Comparison of ENCODE assay signal across 1 cellular context in the genomic region with DNA sequence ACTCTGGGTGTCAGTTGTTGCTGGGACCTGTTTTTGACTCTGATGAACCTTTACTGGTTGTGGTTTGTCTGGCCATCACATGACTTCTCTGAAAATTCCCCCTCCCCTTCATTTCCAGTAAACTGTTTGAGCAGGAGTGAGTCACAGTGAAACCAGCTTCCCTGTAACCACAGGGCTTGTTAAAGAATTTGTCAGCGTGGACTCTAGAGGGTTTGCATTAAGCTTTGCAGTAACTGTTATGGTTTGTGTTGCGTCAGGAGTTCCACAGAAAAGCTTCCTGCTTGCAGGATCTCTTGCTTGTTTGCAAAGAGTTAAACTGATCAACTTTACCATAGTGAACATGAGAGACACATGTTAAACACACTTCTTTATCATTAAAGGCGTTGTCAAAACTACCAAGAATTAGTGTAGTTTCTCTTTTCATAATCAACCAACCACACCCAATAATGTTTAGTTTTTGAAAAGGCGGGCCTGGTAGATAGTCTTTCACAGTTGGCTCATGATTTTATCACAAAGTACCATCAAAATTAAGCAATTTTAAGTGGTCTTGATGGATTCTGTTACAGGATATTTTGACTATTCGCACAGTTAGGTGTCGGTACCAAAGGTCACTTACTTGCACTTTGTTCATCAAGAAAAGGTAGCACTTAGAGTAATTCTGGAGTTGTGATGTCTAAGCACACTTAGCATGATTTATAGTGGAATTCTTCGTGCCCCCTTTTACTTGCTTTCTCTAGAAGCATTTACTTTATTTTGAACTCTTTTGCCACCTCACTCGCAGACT.
TF ChIP-seq lines count a peak whose summit lies in the region.

No MANE protein-coding gene starts in this region.

TF ChIP-seq in K562, 482 proteins besides CTCF, POLR2A, EP300 and RAD21 (continued from another document and continues in another):
- TF ChIP-seq CLOCK (CRISPR knock-in tag; IDR thresholded peaks at IDR 0.05; ENCODE audit: borderline replicate concordance) (no peak), TEAD1 (CRISPR knock-in tag; IDR thresholded peaks at IDR 0.05) (peak; percentile 83 to 93), KAT2B (IDR thresholded peaks at IDR 0.05; ENCODE audit: low read depth, low read length) (no peak), SP1 (CRISPR knock-in tag; IDR thresholded peaks at IDR 0.05) (peak; percentile 73), KLF16 (IDR thresholded peaks at IDR 0.05) (0 out of 2 replicates have a peak, but pooled peaks have one; percentile 43), PHF8 (IDR thresholded peaks at IDR 0.05; ENCODE audit: borderline replicate concordance, low read length) (peak; percentile 25; the same call in 1 of the 2 replicates), NFE2 (IDR thresholded peaks at IDR 0.05; ENCODE audit: low read depth) (peak; percentile 71), FOXJ3 (CRISPR knock-in tag; IDR thresholded peaks at IDR 0.05) (no peak), ZC3H11A (IDR thresholded peaks at IDR 0.05; ENCODE audit: low read depth, low read length) (no peak), ZNF175 (CRISPR knock-in tag; IDR thresholded peaks at IDR 0.05; ENCODE audit: low read depth) (0 out of 2 replicates have a peak, but pooled peaks have one; percentile 59), ATF1 (CRISPR knock-in tag; IDR thresholded peaks at IDR 0.05) (no peak), ATF1 (tag; IDR thresholded peaks at IDR 0.05) (peak; percentile 82), RBBP5 (IDR thresholded peaks at IDR 0.05; ENCODE audit: borderline replicate concordance, insufficient read depth, low read length, poor library complexity, severe bottlenecking) (peak; percentile 85), XRCC4 (IDR thresholded peaks at IDR 0.05; ENCODE audit: extremely low read depth, insufficient read depth, insufficient read length) (no peak), ZNF511 (CRISPR knock-in tag; IDR thresholded peaks at IDR 0.05) (no peak), TEAD4 (IDR thresholded peaks at IDR 0.05; ENCODE audit: low read length) (peak; percentile 85), TEAD4 (CRISPR knock-in tag; IDR thresholded peaks at IDR 0.05; ENCODE audit: borderline replicate concordance) (no peak), POU5F1 (IDR thresholded peaks at IDR 0.05; ENCODE audit: borderline replicate concordance, low read depth, low read length, partially characterized antibody) (no peak), CREB3 (tag; conservative IDR thresholded peaks at IDR 0.05; ENCODE audit: low read depth) (no peak), FOSL1 (tag; conservative IDR thresholded peaks at IDR 0.05) (peak; percentile 99), NEUROD1 (IDR thresholded peaks at IDR 0.05; ENCODE audit: borderline replicate concordance, low read depth, low read length, partially characterized antibody) (peak; percentile 79), FOS (IDR thresholded peaks at IDR 0.05; ENCODE audit: extremely low read depth, insufficient read length) (peak; percentile 55), NFYB (IDR thresholded peaks at IDR 0.05; ENCODE audit: extremely low read depth, insufficient read length) (no peak), ZNF445 (CRISPR knock-in tag; IDR thresholded peaks at IDR 0.05; ENCODE audit: low read depth) (no peak), ZNF644 (tag; IDR thresholded peaks at IDR 0.05; ENCODE audit: low read depth) (no peak; the same call in none of the 2 replicates), ZBTB33 (CRISPR knock-in tag; IDR thresholded peaks at IDR 0.05) (peak; percentile 28; the same call in 1 of the 2 replicates), PTTG1 (tag; IDR thresholded peaks at IDR 0.05; ENCODE audit: low read depth) (no peak), ZNF766 (CRISPR knock-in tag; conservative IDR thresholded peaks at IDR 0.05) (peak; percentile 68; the same call in 1 of the 2 replicates), ZBTB26 (CRISPR knock-in tag; IDR thresholded peaks at IDR 0.05) (no peak), MYC (IDR thresholded peaks at IDR 0.05; ENCODE audit: low read depth, low read length) (peak; percentile 84), MYC (CRISPR knock-in tag; IDR thresholded peaks at IDR 0.05; ENCODE audit: borderline replicate concordance, low read depth) (no peak), ZNF507 (tag; conservative IDR thresholded peaks at IDR 0.05) (no peak), RBM17 (IDR thresholded peaks at IDR 0.05; ENCODE audit: borderline replicate concordance, low read depth, low read length) (no peak), ZKSCAN3 (CRISPR knock-in tag; IDR thresholded peaks at IDR 0.05) (no peak), HNRNPH1 (optimal IDR thresholded peaks at IDR 0.05; ENCODE audit: low read depth, low read length) (no peak), SMARCA4 (IDR thresholded peaks at IDR 0.05) (peak; percentile 93), RERE (CRISPR knock-in tag; IDR thresholded peaks at IDR 0.05; ENCODE audit: borderline replicate concordance) (no peak), ARID2 (IDR thresholded peaks at IDR 0.05) (no peak), PURB (CRISPR knock-in tag; IDR thresholded peaks at IDR 0.05; ENCODE audit: low read depth) (no peak), SMAD2 (IDR thresholded peaks at IDR 0.05; ENCODE audit: low read depth, low read length) (no peak), U2AF2 (optimal IDR thresholded peaks at IDR 0.05; ENCODE audit: low read depth, low read length) (no peak), SNIP1 (IDR thresholded peaks at IDR 0.05; ENCODE audit: low read depth) (no peak), ZKSCAN1 (IDR thresholded peaks at IDR 0.05; ENCODE audit: low read depth, low read length) (no peak), E4F1 (CRISPR knock-in tag; IDR thresholded peaks at IDR 0.05; ENCODE audit: borderline replicate concordance) (no peak), ZBTB7A (IDR thresholded peaks at IDR 0.05; ENCODE audit: borderline replicate concordance, control insufficient read depth, low read depth, low read length) (no peak), SRF (CRISPR knock-in tag; IDR thresholded peaks at IDR 0.05) (no peak), MCM5 (IDR thresholded peaks at IDR 0.05; ENCODE audit: low read depth) (no peak), HDGF (IDR thresholded peaks at IDR 0.05) (no peak)
- TF ChIP-seq, protein P1, sequence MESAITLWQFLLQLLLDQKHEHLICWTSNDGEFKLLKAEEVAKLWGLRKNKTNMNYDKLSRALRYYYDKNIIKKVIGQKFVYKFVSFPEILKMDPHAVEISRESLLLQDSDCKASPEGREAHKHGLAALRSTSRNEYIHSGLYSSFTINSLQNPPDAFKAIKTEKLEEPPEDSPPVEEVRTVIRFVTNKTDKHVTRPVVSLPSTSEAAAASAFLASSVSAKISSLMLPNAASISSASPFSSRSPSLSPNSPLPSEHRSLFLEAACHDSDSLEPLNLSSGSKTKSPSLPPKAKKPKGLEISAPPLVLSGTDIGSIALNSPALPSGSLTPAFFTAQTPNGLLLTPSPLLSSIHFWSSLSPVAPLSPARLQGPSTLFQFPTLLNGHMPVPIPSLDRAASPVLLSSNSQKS (CRISPR knock-in tag; IDR thresholded peaks at IDR 0.05), result no peak
